Comparison of ENCODE assay signal across 11 cellular contexts in genomic region chrX:78514852-78515251, GRCh38.
DNase-seq lines count a peak whose midpoint lies in the region; ATAC-seq and TF ChIP-seq lines count a peak whose summit lies in the region.
"Had no signal": no experiment of that assay in that cellular context is flagged by ENCODE, and none has a peak within 500 bp of the region (broad histone marks: within the 10 kb centered on the region; RNA-seq: fewer than 3 reads in every experiment).

No MANE protein-coding gene starts in this region.

- H3K27me3 ChIP-seq in HUES6 (ENCODE audit: control insufficient read depth, insufficient read depth, low read length): no peaks in the 10 kb centered on the region
- no peaks in the 10 kb centered on the region for H3K27me3 ChIP-seq in sigmoid colon

- no peak for TF ChIP-seq EP300 in sigmoid colon (IDR thresholded peaks at IDR 0.05)

- peaks cover 25% of the 10 kb centered on the region for H3K9me3 ChIP-seq in HUES6 (ENCODE audit: control insufficient read depth, insufficient read depth, low read depth, low read length)
- H3K9me3 ChIP-seq in sigmoid colon: no peaks in the 10 kb centered on the region

- peaks cover 24% of the 10 kb centered on the region for H3K4me1 ChIP-seq in HUES6 (ENCODE audit: control insufficient read depth, insufficient read depth, low read length)
- H3K4me1 ChIP-seq in sigmoid colon: no peaks in the 10 kb centered on the region

- ATAC-seq in HG03045 (IDR thresholded peaks at IDR 0.05; ENCODE audit: unreplicated experiment) (no peak), GM19463 (IDR thresholded peaks at IDR 0.05; ENCODE audit: unreplicated experiment) (no peak)

- H3K27ac ChIP-seq in HUES6 (ENCODE audit: low read depth, low read length) (peak overlapping the region; percentile 98), sigmoid colon (peak overlapping the region in 1 of 4 donors; percentile 68)

- no peak overlapping the region for H3K4me3 Mint-ChIP-seq in activated T-helper 2 cell treated with anti-CD3 and anti-CD28 coated beads, Interferon-gamma antibody, Interleukin-2, Interleukin-4, amounts not matched to agents 10 μg/mL and 5 μg/mL and 100 μg/mL, durations not matched to agents 14 hours and 24 hours and 36 hours (ENCODE audit: low read depth)

- 0 out of 3 replicates have a peak, but pooled peaks have one; percentile 7 for TF ChIP-seq CTCF in GM12872 (IDR thresholded peaks at IDR 0.05; ENCODE audit: insufficient read depth, low read depth, low read length)
- TF ChIP-seq CTCF in sigmoid colon (IDR thresholded peaks at IDR 0.05): no peak

- peak overlapping the region; percentile 26 for H3K9ac ChIP-seq in HUES6 (ENCODE audit: low read length)

- H3K36me3 Mint-ChIP-seq in activated T-helper 2 cell treated with anti-CD3 and anti-CD28 coated beads, Interferon-gamma antibody, Interleukin-2, Interleukin-4, amounts not matched to agents 10 μg/mL and 5 μg/mL and 100 μg/mL, durations not matched to agents 14 hours and 24 hours and 36 hours (ENCODE audit: low read depth): peaks cover 54% of the 10 kb centered on the region

- TF ChIP-seq POLR2A in sigmoid colon (IDR thresholded peaks at IDR 0.05): no peak

- peaks cover 36% of the 10 kb centered on the region for H3K9me3 Mint-ChIP-seq in activated T-helper 2 cell treated with anti-CD3 and anti-CD28 coated beads, Interferon-gamma antibody, Interleukin-2, Interleukin-4, amounts not matched to agents 10 μg/mL and 5 μg/mL and 100 μg/mL, durations not matched to agents 14 hours and 24 hours and 36 hours

- H3K4me1 Mint-ChIP-seq in activated T-helper 2 cell treated with anti-CD3 and anti-CD28 coated beads, Interferon-gamma antibody, Interleukin-2, Interleukin-4, amounts not matched to agents 10 μg/mL and 5 μg/mL and 100 μg/mL, durations not matched to agents 14 hours and 24 hours and 36 hours (ENCODE audit: low read depth): peaks cover 46% of the 10 kb centered on the region

- H3K4me3 ChIP-seq in HUES6 (ENCODE audit: low read depth, low read length) (no peak overlapping the region), sigmoid colon (no peak overlapping the region)

- DNase-seq in activated T-helper 2 cell treated with anti-CD3 and anti-CD28 coated beads, Interferon-gamma antibody, Interleukin-2, Interleukin-4, amounts not matched to agents 10 μg/mL and 5 μg/mL and 100 μg/mL, durations not matched to agents 14 hours and 24 hours and 36 hours (ENCODE audit: low spot score): no peak
- DNase-seq in left kidney (ENCODE audit: low read depth, low spot score) (peak; percentile 12), inferior parietal cortex (ENCODE audit: extremely low spot score) (no peak), sigmoid colon (no peak)
- DNase-seq: cerebellar nuclear complex, GF-D8, NCI-H1694 treated with DMSO at 0.1 percent for 48 hours had no signal

- H3K27ac Mint-ChIP-seq in activated T-helper 2 cell treated with anti-CD3 and anti-CD28 coated beads, Interferon-gamma antibody, Interleukin-2, Interleukin-4, amounts not matched to agents 10 μg/mL and 5 μg/mL and 100 μg/mL, durations not matched to agents 14 hours and 24 hours and 36 hours: peak overlapping the region; percentile 94

- intact Hi-C loops in activated T-helper 2 cell treated with anti-CD3 and anti-CD28 coated beads, Interferon-gamma antibody, Interleukin-2, Interleukin-4, amounts not matched to agents 10 μg/mL and 5 μg/mL and 100 μg/mL, durations not matched to agents 14 hours and 24 hours and 36 hours (cut with micrococcal nuclease): loop anchor here (5.0 to 10.0 kb wide), 3 partner anchors 378 to 647 kb away; partner anchors contain the start of genes PGAM4 and TAF9B
- intact Hi-C loops in sigmoid colon (cut with DNase I): no loop called here

- no peaks in the 10 kb centered on the region for H3K27me3 Mint-ChIP-seq in activated T-helper 2 cell treated with anti-CD3 and anti-CD28 coated beads, Interferon-gamma antibody, Interleukin-2, Interleukin-4, amounts not matched to agents 10 μg/mL and 5 μg/mL and 100 μg/mL, durations not matched to agents 14 hours and 24 hours and 36 hours (ENCODE audit: low read depth)

- H3K36me3 ChIP-seq in HUES6 (ENCODE audit: control insufficient read depth, insufficient read depth, low read length): 0 out of 2 replicates have a peak, but pooled peaks cover 4% of the 10 kb centered on the region
- H3K36me3 ChIP-seq in sigmoid colon: no peaks in the 10 kb centered on the region
